In the genomic region with DNA sequence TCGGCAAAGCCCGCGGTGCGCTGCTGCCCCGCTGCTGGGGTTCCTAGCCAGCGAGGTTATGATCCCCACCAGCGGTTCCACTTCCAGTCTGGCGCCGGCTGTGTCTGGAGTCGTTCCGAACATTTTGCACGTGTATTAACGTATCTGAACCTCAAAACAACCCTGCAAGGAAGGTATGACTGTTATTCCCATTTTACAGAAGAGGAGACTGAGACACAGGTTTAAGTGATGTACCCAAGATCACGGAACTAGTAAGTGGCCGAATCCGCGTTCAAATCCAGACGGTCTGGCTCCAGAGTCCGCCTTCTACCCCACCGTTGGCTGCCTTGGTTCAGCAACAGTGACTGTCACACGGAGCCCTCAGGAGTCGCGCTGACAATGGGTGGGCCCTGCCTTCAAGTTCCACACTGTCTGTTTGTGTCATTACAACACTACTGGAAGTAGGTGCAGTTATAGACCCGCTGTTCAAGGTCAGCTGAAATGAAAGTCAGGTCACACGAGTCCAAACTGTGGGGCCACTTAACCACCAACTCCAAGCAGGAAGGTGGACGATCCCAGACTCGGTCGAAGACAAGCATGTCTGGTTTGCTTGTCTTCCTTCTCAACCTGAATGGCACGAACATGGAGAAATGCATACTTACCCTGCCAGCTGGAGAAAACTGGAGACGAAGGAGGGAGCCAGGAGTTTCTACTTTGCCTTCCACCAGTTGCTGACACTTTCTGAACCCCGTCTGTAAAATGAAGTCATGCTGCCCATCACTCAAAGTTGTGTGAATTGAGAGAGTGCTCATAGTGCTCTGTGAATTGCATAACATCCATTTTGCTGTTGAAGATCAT, we compare ENCODE assay signal across 1 cellular context.
TF ChIP-seq lines count a peak whose summit lies in the region.

No MANE protein-coding gene starts in this region.

TF ChIP-seq in HepG2, 621 proteins besides CTCF, POLR2A, EP300 and RAD21 (continued from another document and continues in another):
- TF ChIP-seq, protein P1, sequence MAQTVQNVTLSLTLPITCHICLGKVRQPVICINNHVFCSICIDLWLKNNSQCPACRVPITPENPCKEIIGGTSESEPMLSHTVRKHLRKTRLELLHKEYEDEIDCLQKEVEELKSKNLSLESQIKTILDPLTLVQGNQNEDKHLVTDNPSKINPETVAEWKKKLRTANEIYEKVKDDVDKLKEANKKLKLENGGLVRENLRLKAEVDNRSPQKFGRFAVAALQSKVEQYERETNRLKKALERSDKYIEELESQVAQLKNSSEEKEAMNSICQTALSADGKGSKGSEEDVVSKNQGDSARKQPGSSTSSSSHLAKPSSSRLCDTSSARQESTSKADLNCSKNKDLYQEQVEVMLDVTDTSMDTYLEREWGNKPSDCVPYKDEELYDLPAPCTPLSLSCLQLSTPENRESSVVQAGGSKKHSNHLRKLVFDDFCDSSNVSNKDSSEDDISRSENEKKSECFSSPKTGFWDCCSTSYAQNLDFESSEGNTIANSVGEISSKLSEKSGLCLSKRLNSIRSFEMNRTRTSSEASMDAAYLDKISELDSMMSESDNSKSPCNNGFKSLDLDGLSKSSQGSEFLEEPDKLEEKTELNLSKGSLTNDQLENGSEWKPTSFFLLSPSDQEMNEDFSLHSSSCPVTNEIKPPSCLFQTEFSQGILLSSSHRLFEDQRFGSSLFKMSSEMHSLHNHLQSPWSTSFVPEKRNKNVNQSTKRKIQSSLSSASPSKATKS (CRISPR knock-in tag; IDR thresholded peaks at IDR 0.05), result peak; percentile 37; the same call in 1 of the 2 replicates
- TF ChIP-seq, protein P2, sequence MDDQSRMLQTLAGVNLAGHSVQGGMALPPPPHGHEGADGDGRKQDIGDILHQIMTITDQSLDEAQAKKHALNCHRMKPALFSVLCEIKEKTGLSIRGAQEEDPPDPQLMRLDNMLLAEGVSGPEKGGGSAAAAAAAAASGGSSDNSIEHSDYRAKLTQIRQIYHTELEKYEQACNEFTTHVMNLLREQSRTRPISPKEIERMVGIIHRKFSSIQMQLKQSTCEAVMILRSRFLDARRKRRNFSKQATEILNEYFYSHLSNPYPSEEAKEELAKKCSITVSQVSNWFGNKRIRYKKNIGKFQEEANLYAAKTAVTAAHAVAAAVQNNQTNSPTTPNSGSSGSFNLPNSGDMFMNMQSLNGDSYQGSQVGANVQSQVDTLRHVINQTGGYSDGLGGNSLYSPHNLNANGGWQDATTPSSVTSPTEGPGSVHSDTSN (CRISPR knock-in tag; IDR thresholded peaks at IDR 0.05; ENCODE audit: borderline replicate concordance), result 0 out of 2 replicates have a peak, but pooled peaks have one; percentile 16
- TF ChIP-seq AKAP8 (CRISPR knock-in tag; IDR thresholded peaks at IDR 0.05) (peak; percentile 62; the same call in 1 of the 2 replicates), FOXA1 (IDR thresholded peaks at IDR 0.05) (no peak), FOXA1 (CRISPR knock-in tag; IDR thresholded peaks at IDR 0.05) (0 out of 2 replicates have a peak, but pooled peaks have one; percentile 29), RARG (CRISPR knock-in tag; IDR thresholded peaks at IDR 0.05; ENCODE audit: low read depth) (no peak), ZMYM3 (CRISPR knock-in tag; IDR thresholded peaks at IDR 0.05) (peak; percentile 99), FOXO1 (CRISPR knock-in tag; IDR thresholded peaks at IDR 0.05) (peak; percentile 22; the same call in 1 of the 2 replicates), PAWR (CRISPR knock-in tag; IDR thresholded peaks at IDR 0.05; ENCODE audit: borderline replicate concordance) (no peak), ZNF121 (CRISPR knock-in tag; IDR thresholded peaks at IDR 0.05) (peak; percentile 55; the same call in 1 of the 2 replicates), ZNF569 (CRISPR knock-in tag; IDR thresholded peaks at IDR 0.05; ENCODE audit: borderline replicate concordance) (0 out of 2 replicates have a peak, but pooled peaks have one; percentile 86), AGO1 (IDR thresholded peaks at IDR 0.05; ENCODE audit: low read depth, low read length, poor library complexity, severe bottlenecking) (no peak), ZNF350 (CRISPR knock-in tag; IDR thresholded peaks at IDR 0.05; ENCODE audit: borderline replicate concordance, low read depth) (peak; percentile 81), ZNF136 (CRISPR knock-in tag; IDR thresholded peaks at IDR 0.05; ENCODE audit: low read depth) (0 out of 2 replicates have a peak, but pooled peaks have one; percentile 24), ZNF607 (CRISPR knock-in tag; IDR thresholded peaks at IDR 0.05; ENCODE audit: borderline replicate concordance) (0 out of 2 replicates have a peak, but pooled peaks have one; percentile 57), HCFC1 (IDR thresholded peaks at IDR 0.05; ENCODE audit: low read depth, low read length) (no peak), NBN (conservative IDR thresholded peaks at IDR 0.05) (no peak), ZNF274 (CRISPR knock-in tag; IDR thresholded peaks at IDR 0.05) (no peak; the same call in none of the 2 replicates), SIN3A (IDR thresholded peaks at IDR 0.05; ENCODE audit: borderline replicate concordance, low read depth, low read length) (0 out of 2 replicates have a peak, but pooled peaks have one; percentile 0), ZNF547 (CRISPR knock-in tag; IDR thresholded peaks at IDR 0.05) (0 out of 2 replicates have a peak, but pooled peaks have one; percentile 36), RXRA (CRISPR knock-in tag; IDR thresholded peaks at IDR 0.05) (peak; percentile 85), ZSCAN21 (CRISPR knock-in tag; IDR thresholded peaks at IDR 0.05; ENCODE audit: borderline replicate concordance) (0 out of 2 replicates have a peak, but pooled peaks have one; percentile 19), TBL1XR1 (IDR thresholded peaks at IDR 0.05; ENCODE audit: borderline replicate concordance, low read length, partially characterized antibody) (peak; percentile 10), ZBTB3 (CRISPR knock-in tag; IDR thresholded peaks at IDR 0.05; ENCODE audit: borderline replicate concordance, low read depth) (peak; percentile 62; the same call in 1 of the 2 replicates), KLF6 (CRISPR knock-in tag; IDR thresholded peaks at IDR 0.05) (peak; percentile 61; the same call in 1 of the 2 replicates), TSC22D2 (CRISPR knock-in tag; IDR thresholded peaks at IDR 0.05; ENCODE audit: borderline replicate concordance) (no peak), ZNF557 (CRISPR knock-in tag; IDR thresholded peaks at IDR 0.05) (0 out of 2 replicates have a peak, but pooled peaks have one; percentile 47), RBM39 (IDR thresholded peaks at IDR 0.05; ENCODE audit: low read depth, low read length, poor library complexity, severe bottlenecking) (no peak), ZNF616 (CRISPR knock-in tag; IDR thresholded peaks at IDR 0.05; ENCODE audit: low read depth) (no peak), TOE1 (CRISPR knock-in tag; IDR thresholded peaks at IDR 0.05) (no peak), ZNF598 (CRISPR knock-in tag; IDR thresholded peaks at IDR 0.05; ENCODE audit: borderline replicate concordance) (peak; percentile 47; the same call in 1 of the 2 replicates), DMAP1 (CRISPR knock-in tag; IDR thresholded peaks at IDR 0.05) (peak; percentile 40; the same call in 1 of the 2 replicates), ZNF572 (CRISPR knock-in tag; IDR thresholded peaks at IDR 0.05) (peak; percentile 96; the same call in 1 of the 2 replicates), ZBTB1 (CRISPR knock-in tag; IDR thresholded peaks at IDR 0.05; ENCODE audit: borderline replicate concordance) (no peak), EED (CRISPR knock-in tag; IDR thresholded peaks at IDR 0.05) (0 out of 2 replicates have a peak, but pooled peaks have one; percentile 30), HNF4G (IDR thresholded peaks at IDR 0.05; ENCODE audit: borderline replicate concordance, low read depth, low read length) (no peak), HNF4G (CRISPR knock-in tag; IDR thresholded peaks at IDR 0.05; ENCODE audit: borderline replicate concordance, low read depth) (peak; percentile 62; the same call in 1 of the 2 replicates), ZNF556 (CRISPR knock-in tag; IDR thresholded peaks at IDR 0.05; ENCODE audit: borderline replicate concordance) (peak; percentile 80; the same call in 1 of the 2 replicates), MYNN (CRISPR knock-in tag; IDR thresholded peaks at IDR 0.05; ENCODE audit: low read depth) (no peak), HDAC1 (CRISPR knock-in tag; IDR thresholded peaks at IDR 0.05) (peak; percentile 61; the same call in 1 of the 2 replicates), GABPA (IDR thresholded peaks at IDR 0.05; ENCODE audit: low read depth, low read length) (no peak), GABPA (CRISPR knock-in tag; IDR thresholded peaks at IDR 0.05; ENCODE audit: low read depth) (no peak), MED8 (CRISPR knock-in tag; IDR thresholded peaks at IDR 0.05; ENCODE audit: insufficient replicate concordance) (peak; percentile 70), HOXA5 (CRISPR knock-in tag; IDR thresholded peaks at IDR 0.05) (peak; percentile 7; the same call in 1 of the 2 replicates)
- TF ChIP-seq, protein P3, sequence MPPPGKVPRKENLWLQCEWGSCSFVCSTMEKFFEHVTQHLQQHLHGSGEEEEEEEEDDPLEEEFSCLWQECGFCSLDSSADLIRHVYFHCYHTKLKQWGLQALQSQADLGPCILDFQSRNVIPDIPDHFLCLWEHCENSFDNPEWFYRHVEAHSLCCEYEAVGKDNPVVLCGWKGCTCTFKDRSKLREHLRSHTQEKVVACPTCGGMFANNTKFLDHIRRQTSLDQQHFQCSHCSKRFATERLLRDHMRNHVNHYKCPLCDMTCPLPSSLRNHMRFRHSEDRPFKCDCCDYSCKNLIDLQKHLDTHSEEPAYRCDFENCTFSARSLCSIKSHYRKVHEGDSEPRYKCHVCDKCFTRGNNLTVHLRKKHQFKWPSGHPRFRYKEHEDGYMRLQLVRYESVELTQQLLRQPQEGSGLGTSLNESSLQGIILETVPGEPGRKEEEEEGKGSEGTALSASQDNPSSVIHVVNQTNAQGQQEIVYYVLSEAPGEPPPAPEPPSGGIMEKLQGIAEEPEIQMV (CRISPR knock-in tag; IDR thresholded peaks at IDR 0.05; ENCODE audit: low read depth), result peak; percentile 7; the same call in 1 of the 2 replicates
- TF ChIP-seq, protein P4, sequence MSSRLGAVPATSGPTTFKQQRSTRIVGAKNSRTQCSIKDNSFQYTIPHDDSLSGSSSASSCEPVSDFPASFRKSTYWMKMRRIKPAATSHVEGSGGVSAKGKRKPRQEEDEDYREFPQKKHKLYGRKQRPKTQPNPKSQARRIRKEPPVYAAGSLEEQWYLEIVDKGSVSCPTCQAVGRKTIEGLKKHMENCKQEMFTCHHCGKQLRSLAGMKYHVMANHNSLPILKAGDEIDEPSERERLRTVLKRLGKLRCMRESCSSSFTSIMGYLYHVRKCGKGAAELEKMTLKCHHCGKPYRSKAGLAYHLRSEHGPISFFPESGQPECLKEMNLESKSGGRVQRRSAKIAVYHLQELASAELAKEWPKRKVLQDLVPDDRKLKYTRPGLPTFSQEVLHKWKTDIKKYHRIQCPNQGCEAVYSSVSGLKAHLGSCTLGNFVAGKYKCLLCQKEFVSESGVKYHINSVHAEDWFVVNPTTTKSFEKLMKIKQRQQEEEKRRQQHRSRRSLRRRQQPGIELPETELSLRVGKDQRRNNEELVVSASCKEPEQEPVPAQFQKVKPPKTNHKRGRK (CRISPR knock-in tag; IDR thresholded peaks at IDR 0.05), result peak; percentile 72; the same call in 1 of the 2 replicates
- TF ChIP-seq, protein P5, sequence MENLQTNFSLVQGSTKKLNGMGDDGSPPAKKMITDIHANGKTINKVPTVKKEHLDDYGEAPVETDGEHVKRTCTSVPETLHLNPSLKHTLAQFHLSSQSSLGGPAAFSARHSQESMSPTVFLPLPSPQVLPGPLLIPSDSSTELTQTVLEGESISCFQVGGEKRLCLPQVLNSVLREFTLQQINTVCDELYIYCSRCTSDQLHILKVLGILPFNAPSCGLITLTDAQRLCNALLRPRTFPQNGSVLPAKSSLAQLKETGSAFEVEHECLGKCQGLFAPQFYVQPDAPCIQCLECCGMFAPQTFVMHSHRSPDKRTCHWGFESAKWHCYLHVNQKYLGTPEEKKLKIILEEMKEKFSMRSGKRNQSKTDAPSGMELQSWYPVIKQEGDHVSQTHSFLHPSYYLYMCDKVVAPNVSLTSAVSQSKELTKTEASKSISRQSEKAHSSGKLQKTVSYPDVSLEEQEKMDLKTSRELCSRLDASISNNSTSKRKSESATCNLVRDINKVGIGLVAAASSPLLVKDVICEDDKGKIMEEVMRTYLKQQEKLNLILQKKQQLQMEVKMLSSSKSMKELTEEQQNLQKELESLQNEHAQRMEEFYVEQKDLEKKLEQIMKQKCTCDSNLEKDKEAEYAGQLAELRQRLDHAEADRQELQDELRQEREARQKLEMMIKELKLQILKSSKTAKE (CRISPR knock-in tag; IDR thresholded peaks at IDR 0.05; ENCODE audit: borderline replicate concordance), result peak; percentile 53
- TF ChIP-seq, protein P6, sequence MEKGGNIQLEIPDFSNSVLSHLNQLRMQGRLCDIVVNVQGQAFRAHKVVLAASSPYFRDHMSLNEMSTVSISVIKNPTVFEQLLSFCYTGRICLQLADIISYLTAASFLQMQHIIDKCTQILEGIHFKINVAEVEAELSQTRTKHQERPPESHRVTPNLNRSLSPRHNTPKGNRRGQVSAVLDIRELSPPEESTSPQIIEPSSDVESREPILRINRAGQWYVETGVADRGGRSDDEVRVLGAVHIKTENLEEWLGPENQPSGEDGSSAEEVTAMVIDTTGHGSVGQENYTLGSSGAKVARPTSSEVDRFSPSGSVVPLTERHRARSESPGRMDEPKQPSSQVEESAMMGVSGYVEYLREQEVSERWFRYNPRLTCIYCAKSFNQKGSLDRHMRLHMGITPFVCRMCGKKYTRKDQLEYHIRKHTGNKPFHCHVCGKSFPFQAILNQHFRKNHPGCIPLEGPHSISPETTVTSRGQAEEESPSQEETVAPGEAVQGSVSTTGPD (CRISPR knock-in tag; IDR thresholded peaks at IDR 0.05), result peak; percentile 64; the same call in 1 of the 2 replicates
- TF ChIP-seq, protein P7, sequence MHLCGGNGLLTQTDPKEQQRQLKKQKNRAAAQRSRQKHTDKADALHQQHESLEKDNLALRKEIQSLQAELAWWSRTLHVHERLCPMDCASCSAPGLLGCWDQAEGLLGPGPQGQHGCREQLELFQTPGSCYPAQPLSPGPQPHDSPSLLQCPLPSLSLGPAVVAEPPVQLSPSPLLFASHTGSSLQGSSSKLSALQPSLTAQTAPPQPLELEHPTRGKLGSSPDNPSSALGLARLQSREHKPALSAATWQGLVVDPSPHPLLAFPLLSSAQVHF (CRISPR knock-in tag; IDR thresholded peaks at IDR 0.05), result 0 out of 2 replicates have a peak, but pooled peaks have one; percentile 32
- TF ChIP-seq, protein P8, sequence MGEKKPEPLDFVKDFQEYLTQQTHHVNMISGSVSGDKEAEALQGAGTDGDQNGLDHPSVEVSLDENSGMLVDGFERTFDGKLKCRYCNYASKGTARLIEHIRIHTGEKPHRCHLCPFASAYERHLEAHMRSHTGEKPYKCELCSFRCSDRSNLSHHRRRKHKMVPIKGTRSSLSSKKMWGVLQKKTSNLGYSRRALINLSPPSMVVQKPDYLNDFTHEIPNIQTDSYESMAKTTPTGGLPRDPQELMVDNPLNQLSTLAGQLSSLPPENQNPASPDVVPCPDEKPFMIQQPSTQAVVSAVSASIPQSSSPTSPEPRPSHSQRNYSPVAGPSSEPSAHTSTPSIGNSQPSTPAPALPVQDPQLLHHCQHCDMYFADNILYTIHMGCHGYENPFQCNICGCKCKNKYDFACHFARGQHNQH (CRISPR knock-in tag; IDR thresholded peaks at IDR 0.05), result peak; percentile 13; the same call in 1 of the 2 replicates
- TF ChIP-seq, protein P9, sequence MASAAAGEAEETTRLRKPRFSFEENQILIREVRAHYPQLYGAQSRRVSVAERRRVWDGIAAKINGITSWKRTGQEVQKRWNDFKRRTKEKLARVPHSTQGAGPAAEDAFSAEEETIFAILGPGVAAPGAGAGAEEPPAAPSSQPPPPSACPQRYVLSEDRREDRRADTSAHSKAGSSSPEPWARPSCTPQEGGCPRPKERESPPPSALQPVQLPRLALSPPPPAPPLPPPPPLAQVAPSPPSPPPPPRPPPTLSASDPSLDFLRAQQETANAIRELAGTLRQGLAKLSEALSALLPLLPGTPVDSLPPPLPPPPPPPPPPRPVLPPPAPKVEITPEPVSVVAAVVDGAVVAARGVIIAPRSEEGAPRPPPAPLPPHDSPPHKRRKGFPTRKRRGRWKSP (CRISPR knock-in tag; IDR thresholded peaks at IDR 0.05), result peak; percentile 41; the same call in 1 of the 2 replicates
